Comparison of ENCODE assay signal across 8 cellular contexts in the genomic region with DNA sequence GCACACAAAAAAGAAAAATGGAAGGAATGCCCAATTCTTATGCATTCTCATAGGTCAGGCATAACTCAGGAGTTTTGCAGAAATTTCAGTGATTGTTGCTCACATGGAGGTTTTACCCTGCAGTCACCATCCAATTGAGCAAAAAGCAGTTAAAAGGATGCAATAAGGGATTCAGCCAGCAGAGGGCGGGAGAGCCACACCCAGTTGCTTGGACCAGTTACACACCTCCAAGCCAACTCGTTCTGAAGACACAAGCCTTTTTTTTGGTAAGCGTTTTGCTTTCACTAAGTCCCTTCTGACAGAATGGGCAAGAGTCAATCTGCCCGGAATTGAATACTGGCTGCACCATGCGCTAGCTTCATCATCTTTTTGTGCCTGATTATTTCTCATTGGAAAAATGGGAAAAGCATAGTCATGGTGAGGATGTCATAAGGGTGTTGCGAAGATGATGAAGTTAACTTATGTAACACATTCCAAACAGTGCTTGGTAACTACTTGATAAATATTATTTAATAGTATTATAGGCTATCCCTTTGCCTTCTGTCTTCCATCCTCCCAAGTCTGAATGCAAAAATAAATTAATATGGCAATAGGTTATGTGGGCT.
A peak's percentile ranks its signal among the peaks of the same experiment; 100 is the strongest.
DNase-seq lines count a peak whose midpoint lies in the region; ATAC-seq and TF ChIP-seq lines count a peak whose summit lies in the region.

No MANE protein-coding gene starts in this region.

- BruUV-seq in A673 (replicated peaks; lab: Mats Ljungman, UMichigan) = no TSS peak

- TF ChIP-seq CTCF in A673 (conservative IDR thresholded peaks at IDR 0.05; ENCODE audit: low read depth, low read length) (peak; percentile 83), WERI-Rb-1 (IDR thresholded peaks at IDR 0.05; ENCODE audit: low read depth, low read length) (peak; percentile 95), cardiac fibroblast (IDR thresholded peaks at IDR 0.05; ENCODE audit: low read depth, low read length) (peak; percentile 92)

- no peaks in the 10 kb centered on the region for H3K27me3 ChIP-seq in A673 (replicated peaks; ENCODE audit: insufficient read depth, low read depth, low read length, poor library complexity)
- H3K27me3 ChIP-seq in WERI-Rb-1 (ENCODE audit: insufficient read depth, low read depth, severe bottlenecking) = no peaks in the 10 kb centered on the region

- H3K36me3 ChIP-seq in A673 (ENCODE audit: insufficient read depth, low read length, poor library complexity, severe bottlenecking) (no peaks in the 10 kb centered on the region), WERI-Rb-1 (no peaks in the 10 kb centered on the region)

- POLR2A ChIA-PET in A673 (lab: Charles Lee; ENCODE audit: low non-redundant PET) = no interaction called here

- peak; percentile 69 for DNase-seq in A673 (ENCODE audit: low spot score)
- peak; percentile 68 for DNase-seq in NCI-H2029 treated with DMSO at 0.1 percent for 48 hours (lab: John Stamatoyannopoulos, UW)
- DNase-seq in WERI-Rb-1 = peak; percentile 65
- DNase-seq in cardiac fibroblast (ENCODE audit: low read depth in 2 of 2) = peak; percentile 83 to 84
- peak; percentile 85 for DNase-seq in islet precursor cell
- peak; percentile 13 to 51 for DNase-seq in stimulated activated CD4-positive, alpha-beta T cell treated with anti-CD3 and anti-CD28 coated beads, Interleukin-1b, Interleukin-23, amount 100 ng/mL, for 4 hours (ENCODE audit: low read depth in 2 of 2)

- H3K4me1 ChIP-seq in A673 (ENCODE audit: insufficient read depth, low read length, poor library complexity, severe bottlenecking) = no peaks in the 10 kb centered on the region

- ATAC-seq in GM18519 (IDR thresholded peaks at IDR 0.05; ENCODE audit: low FRiP score, unreplicated experiment) (peak; percentile 88), HG03025 (IDR thresholded peaks at IDR 0.05; ENCODE audit: low FRiP score, unreplicated experiment) (peak; percentile 86)

- H3K27ac ChIP-seq in A673 (ENCODE audit: low read depth, low read length, poor library complexity, severe bottlenecking) = no peak overlapping the region
- H3K27ac ChIP-seq in WERI-Rb-1 = no peak overlapping the region

- intact Hi-C loops in A673 (cut with micrococcal nuclease; ENCODE audit: unreplicated experiment) = loop anchor here (1.0 to 5.0 kb wide), 2 partner anchors 1552 to 1778 kb away; no protein-coding TSS in a partner anchor

- H3K9me3 ChIP-seq in A673 (ENCODE audit: low read depth, low read length, poor library complexity, severe bottlenecking) (no peaks in the 10 kb centered on the region), WERI-Rb-1 (ENCODE audit: severe bottlenecking) (no peaks in the 10 kb centered on the region)

- H3K4me3 ChIP-seq in A673 (ENCODE audit: low read depth, low read length, poor library complexity, severe bottlenecking) (no peak overlapping the region), WERI-Rb-1 (ENCODE audit: low read depth, low read length) (no peak overlapping the region), cardiac fibroblast (replicated peaks in 1 of 2; ENCODE audit: low read depth in 2 of 2, low read length in 2 of 2) (no peak overlapping the region)

- CTCF ChIA-PET in A673 (lab: Charles Lee) = no interaction called here

Comparison
In these comparisons a context has a peak if more than half of its experiments do, and no peak if none do; other contexts are left out.
1. DNase-seq: peak in every context shown above with its lines; median percentile 85 in islet precursor cell; 84 in cardiac fibroblast; 69 in A673; 68 in NCI-H2029 treated with DMSO at 0.1 percent for 48 hours; 65 in WERI-Rb-1; 32 in stimulated activated CD4-positive, alpha-beta T cell treated with anti-CD3 and anti-CD28 coated beads, Interleukin-1b, Interleukin-23, amount 100 ng/mL, for 4 hours.